8 cellular contexts compared by ENCODE assay signal in genomic region chr5:142356318-142356715, GRCh38. TPM values are rescaled to one million over a fixed set of nuclear protein-coding genes. Genes with fewer than 3 reads are reported as not detected.
A peak's percentile ranks its signal among the peaks of the same experiment; 100 is the strongest.
DNase-seq lines count a peak whose midpoint lies in the region; ATAC-seq and TF ChIP-seq lines count a peak whose summit lies in the region.

No MANE protein-coding gene starts in this region.

- H2AFZ ChIP-seq in hepatocyte, result peak overlapping the region; percentile 83

- peak overlapping the region; percentile 96 for H3K27ac Mint-ChIP-seq in activated naive CD8-positive, alpha-beta T cell
- peak overlapping the region; percentile 98 to 99 for H3K27ac Mint-ChIP-seq in stimulated activated naive CD8-positive, alpha-beta T cell treated with anti-CD3 and anti-CD28 coated beads, Interleukin-15, amount 100 ng/mL, for 72 hours

- TF ChIP-seq CTCF in hepatocyte (IDR thresholded peaks at IDR 0.05; ENCODE audit: poor library complexity), result no peak

- no peaks in the 10 kb centered on the region for H3K9me2 ChIP-seq in hepatocyte (replicated peaks; ENCODE audit: insufficient read depth)

- H3K27me3 Mint-ChIP-seq in activated naive CD8-positive, alpha-beta T cell, result no peaks in the 10 kb centered on the region
- H3K27me3 Mint-ChIP-seq in stimulated activated naive CD8-positive, alpha-beta T cell treated with anti-CD3 and anti-CD28 coated beads, Interleukin-15, amount 100 ng/mL, for 72 hours, result no peaks in the 10 kb centered on the region

- no peaks in the 10 kb centered on the region for H3K9me3 Mint-ChIP-seq in activated naive CD8-positive, alpha-beta T cell (ENCODE audit: low read depth)
- no peaks in the 10 kb centered on the region for H3K9me3 Mint-ChIP-seq in stimulated activated naive CD8-positive, alpha-beta T cell treated with anti-CD3 and anti-CD28 coated beads, Interleukin-15, amount 100 ng/mL, for 72 hours

- H3K4me1 Mint-ChIP-seq in activated naive CD8-positive, alpha-beta T cell (ENCODE audit: low read depth), result peaks cover 52% of the 10 kb centered on the region
- H3K4me1 Mint-ChIP-seq in stimulated activated naive CD8-positive, alpha-beta T cell treated with anti-CD3 and anti-CD28 coated beads, Interleukin-15, amount 100 ng/mL, for 72 hours, result peaks cover 47% of the 10 kb centered on the region

- WGBS in hepatocyte (ENCODE audit: low lambda C conversion rate, missing lambda C conversion rate), result 5% methylated on average over 10 of the region's 14 CpGs

- H3K36me3 ChIP-seq in hepatocyte (replicated peaks; ENCODE audit: insufficient read depth, low read depth), result no peaks in the 10 kb centered on the region

- peak overlapping the region; percentile 90 for H3K4me3 Mint-ChIP-seq in activated naive CD8-positive, alpha-beta T cell
- H3K4me3 Mint-ChIP-seq in stimulated activated naive CD8-positive, alpha-beta T cell treated with anti-CD3 and anti-CD28 coated beads, Interleukin-15, amount 100 ng/mL, for 72 hours, result peak overlapping the region; percentile 73 to 87

- H3K79me2 ChIP-seq in hepatocyte, result no peaks in the 10 kb centered on the region

- no peaks in the 10 kb centered on the region for H4K20me1 ChIP-seq in hepatocyte (ENCODE audit: insufficient read depth, poor library complexity, severe bottlenecking)

- peak overlapping the region; percentile 88 for H3K4me2 ChIP-seq in hepatocyte

- ATAC-seq in stimulated activated naive CD8-positive, alpha-beta T cell treated with anti-CD3 and anti-CD28 coated beads, Interleukin-15, amount 100 ng/mL, for 72 hours, result no peak
- ATAC-seq in GM21529 (IDR thresholded peaks at IDR 0.05; ENCODE audit: unreplicated experiment), result no peak

- POLR2A ChIA-PET in HEK293T (lab: Yijun Ruan, JAX), result no interaction called here

- peaks cover 13% of the 10 kb centered on the region for H3K4me1 ChIP-seq in hepatocyte (ENCODE audit: insufficient read depth)

- H3K4me3 ChIP-seq in hepatocyte, result peak overlapping the region; percentile 42

- no peaks in the 10 kb centered on the region for H3K27me3 ChIP-seq in hepatocyte

- H3K9me3 ChIP-seq in hepatocyte (ENCODE audit: low read depth), result no peaks in the 10 kb centered on the region

- peak overlapping the region; percentile 98 for H3K27ac ChIP-seq in hepatocyte

- H3K36me3 Mint-ChIP-seq in activated naive CD8-positive, alpha-beta T cell, result no peaks in the 10 kb centered on the region

- CTCF ChIA-PET in HEK293T (lab: Yijun Ruan, JAX), result no interaction called here

- DNase-seq in HEK293T (ENCODE audit: extremely low spot score) (no peak), hepatocyte (ENCODE audit: low spot score) (no peak), NCI-H446 (lab: John Stamatoyannopoulos, UW) (no peak), SKM-1 (lab: John Stamatoyannopoulos, UW; ENCODE audit: unreplicated experiment) (no peak)
- DNase-seq in stimulated activated naive CD8-positive, alpha-beta T cell treated with anti-CD3 and anti-CD28 coated beads, Interleukin-15, amount 100 ng/mL, for 72 hours, result no peak
- no peak for DNase-seq in stimulated activated CD4-positive, alpha-beta T cell treated with anti-CD3 and anti-CD28 coated beads, Interleukin-1b, Interleukin-23, amount 100 ng/mL, for 48 hours

TF ChIP-seq in HEK293T, 16 proteins besides CTCF, POLR2A, EP300 and RAD21:
- TF ChIP-seq ARNT (IDR thresholded peaks at IDR 0.05), result no peak
- peak; percentile 84 for TF ChIP-seq ZNF384 (IDR thresholded peaks at IDR 0.05)
- TF ChIP-seq TARDBP (IDR thresholded peaks at IDR 0.05), result no peak
- TF ChIP-seq BHLHE40 (IDR thresholded peaks at IDR 0.05; ENCODE audit: borderline replicate concordance), result no peak
- no peak for TF ChIP-seq HDGF (IDR thresholded peaks at IDR 0.05; ENCODE audit: borderline replicate concordance)
- peak; percentile 30; the same call in 1 of the 2 replicates for TF ChIP-seq L3MBTL2 (conservative IDR thresholded peaks at IDR 0.05)

RNA-seq across cellular contexts. Expression of gene SPRY4, which starts 31.5 kb away (rescaled TPM):
- total RNA-seq in hepatocyte, result 6.1 and 7.2 TPM in 2 replicates
- polyA plus RNA-seq in hepatocyte, result 4.3 and 8.5 TPM in 2 replicates
